In genomic region chr10:7410306-7410799, GRCh38 we compare ENCODE assay signal across 8 cellular contexts. TPM values are rescaled to one million over a fixed set of nuclear protein-coding genes. Genes with fewer than 3 reads are reported as not detected.
A peak's percentile ranks its signal among the peaks of the same experiment; 100 is the strongest.
DNase-seq lines count a peak whose midpoint lies in the region; ATAC-seq and TF ChIP-seq lines count a peak whose summit lies in the region.

No MANE protein-coding gene starts in this region.

- H3K4me1 ChIP-seq in ES-I3 (ENCODE audit: insufficient read depth, low read length) (no peaks in the 10 kb centered on the region; the same call in 1 of the 2 replicates), OCI-LY1 (ENCODE audit: insufficient read depth, low read length, severe bottlenecking) (peaks cover 22% of the 10 kb centered on the region), spleen (peaks cover 18 to 77% (median 53%) of the 10 kb centered on the region in 6 donors)

- H3K9ac ChIP-seq in ES-I3 (ENCODE audit: low read depth, low read length) (peak overlapping the region; percentile 86), OCI-LY1 (ENCODE audit: low read length) (peak overlapping the region; percentile 85)

- ATAC-seq in GM18519 (IDR thresholded peaks at IDR 0.05; ENCODE audit: low FRiP score, unreplicated experiment) (no peak), GM18511 (IDR thresholded peaks at IDR 0.05; ENCODE audit: unreplicated experiment) (no peak)

- DNase-seq in spleen (peak; percentile 85), HUDEP-2 (lab: John Stamatoyannopoulos, UW; ENCODE audit: unreplicated experiment in 76 of 76) (no peak)

- TF ChIP-seq CTCF in OCI-LY1 (IDR thresholded peaks at IDR 0.05; ENCODE audit: low read length) (no peak), spleen (IDR thresholded peaks at IDR 0.05 in 8 of 11, conservative IDR thresholded peaks at IDR 0.05 in 3 of 11) (no peak)

- peak overlapping the region; percentile 98 for H3K4me2 ChIP-seq in OCI-LY1 (ENCODE audit: low read length)

- intact Hi-C loops in spleen (cut with DNase I; ENCODE audit: low total_unique reads) = loop anchor here (10.0 kb wide), 3 partner anchors 286 to 746 kb away; no protein-coding TSS in a partner anchor

- peak overlapping the region; percentile 92 for H3K4me3 ChIP-seq in OCI-LY1 (ENCODE audit: low read depth, low read length, poor library complexity, severe bottlenecking)
- peak overlapping the region; percentile 72 for H3K4me3 ChIP-seq in iPS-18c (ENCODE audit: insufficient read depth, low read depth, low read length)
- peak overlapping the region; percentile 62 to 94 (median 82) for H3K4me3 ChIP-seq in spleen

- H3K36me3 ChIP-seq in ES-I3 (ENCODE audit: insufficient read depth, low read length) (no peaks in the 10 kb centered on the region), OCI-LY1 (ENCODE audit: insufficient read depth, low read length) (no peaks in the 10 kb centered on the region), spleen (no peaks in the 10 kb centered on the region)

- H3K27ac ChIP-seq in OCI-LY1 (ENCODE audit: low read depth, low read length, poor library complexity, severe bottlenecking) = peak overlapping the region; percentile 51
- H3K27ac ChIP-seq in angular gyrus (ENCODE audit: low read depth, low read length) = peak overlapping the region; percentile 44
- peak overlapping the region in 7 of 8 donors; percentile 75 to 87 (median 86) for H3K27ac ChIP-seq in spleen

- no peaks in the 10 kb centered on the region for H4K20me1 ChIP-seq in OCI-LY1 (ENCODE audit: insufficient read depth, low read length)

- no peak for TF ChIP-seq POLR2A in spleen (IDR thresholded peaks at IDR 0.05)

- H3K9me3 ChIP-seq in ES-I3 (ENCODE audit: control insufficient read depth, insufficient read depth, low read length) (no peaks in the 10 kb centered on the region), OCI-LY1 (ENCODE audit: low read length) (no peaks in the 10 kb centered on the region), iPS-18c (ENCODE audit: control insufficient read depth, insufficient read depth, low read length) (peaks cover 2% of the 10 kb centered on the region), spleen (no peaks in the 10 kb centered on the region)

- no peaks in the 10 kb centered on the region for H3K9me2 ChIP-seq in OCI-LY1 (ENCODE audit: low read depth, low read length)

- H3F3A ChIP-seq in OCI-LY1 (ENCODE audit: insufficient read depth, low read length) = no peaks in the 10 kb centered on the region

- no peaks in the 10 kb centered on the region for H3K27me3 ChIP-seq in OCI-LY1 (ENCODE audit: insufficient read depth, low read length)
- H3K27me3 ChIP-seq in spleen (replicated peaks in 1 of 7) = peaks cover 0 to 49% (median 20%) of the 10 kb centered on the region in 7 donors

- WGBS in spleen, 5 donors = 0 to 1% (median 0%) methylated on average over 35 of the region's 35 CpGs

- peaks cover 27% of the 10 kb centered on the region for H3K79me2 ChIP-seq in OCI-LY1 (ENCODE audit: insufficient read depth, low read length)

- H2AFZ ChIP-seq in OCI-LY1 (ENCODE audit: low read length) = no peak overlapping the region

RNA-seq across cellular contexts. Expression of gene SFMBT2, which starts 0.5 kb away (rescaled TPM):
- total RNA-seq in spleen = 10 to 100 TPM; 28.4 to 47.7 (median 38.8) TPM
- polyA plus RNA-seq in spleen = 1 to 10 TPM; 4.4 to 6.2 (median 6.0) TPM
